20 cellular contexts compared by ENCODE assay signal in genomic region chr9:116817762-116818161, GRCh38.
"Had no signal": no experiment of that assay in that cellular context is flagged by ENCODE, and none has a peak within 500 bp of the region (broad histone marks: within the 10 kb centered on the region; RNA-seq: fewer than 3 reads in every experiment).

No MANE protein-coding gene starts in this region.

- H3K9ac ChIP-seq: parathyroid adenoma had no signal

- H3K27ac ChIP-seq: ascending aorta, breast epithelium, neutrophil, parathyroid adenoma, stomach, thoracic aorta, upper lobe of right lung had no signal

- H3K4me1 ChIP-seq: ascending aorta, breast epithelium, parathyroid adenoma, stomach, upper lobe of right lung had no signal

- FAIRE-seq: endothelial cell of umbilical vein, frontal cortex had no signal

- H3K36me3 ChIP-seq: ascending aorta, breast epithelium, neutrophil, stomach, thoracic aorta, upper lobe of right lung had no signal

- H3K9me3 ChIP-seq: ascending aorta, breast epithelium, neutrophil, stomach, thoracic aorta, upper lobe of right lung had no signal

- ATAC-seq: naive thymus-derived CD8-positive, alpha-beta T cell; upper lobe of right lung had no signal

- H3K4me3 ChIP-seq: ascending aorta, breast epithelium, stomach, thoracic aorta, upper lobe of right lung had no signal

- DNase-seq: activated CD4-positive, alpha-beta T cell treated with anti-CD3 and anti-CD28 coated beads for 1 hour; activated CD4-positive, alpha-beta T cell treated with anti-CD3 and anti-CD28 coated beads, Interleukin-2, amount 50 U/mL, for 4 hours; activated naive CD4-positive, alpha-beta T cell treated with anti-CD3 and anti-CD28 coated beads, Interleukin-2, amount 10 ng/mL, durations not matched to agents 7 days and 5 days; activated T-cell treated with anti-CD3 and anti-CD28 coated beads, Interleukin-2, amount 50 U/mL, for 1 hour; cerebellar nuclear complex; effector CD8-positive, alpha-beta T cell; head of caudate nucleus; kidney glomerular epithelial cell; mesenchymal stem cell; naive thymus-derived CD8-positive, alpha-beta T cell; stimulated activated CD4-positive, alpha-beta T cell treated with anti-CD3 and anti-CD28 coated beads, Interleukin-1b, Interleukin-23, amount 100 ng/mL, for 48 hours; stomach; upper lobe of right lung had no signal

- H3K27me3 ChIP-seq: ascending aorta, breast epithelium, neutrophil, stomach, upper lobe of right lung had no signal

- H3K79me2 ChIP-seq: parathyroid adenoma had no signal

- H2AFZ ChIP-seq: parathyroid adenoma had no signal
